Comparison of ENCODE assay signal across 8 cellular contexts in the genomic region with DNA sequence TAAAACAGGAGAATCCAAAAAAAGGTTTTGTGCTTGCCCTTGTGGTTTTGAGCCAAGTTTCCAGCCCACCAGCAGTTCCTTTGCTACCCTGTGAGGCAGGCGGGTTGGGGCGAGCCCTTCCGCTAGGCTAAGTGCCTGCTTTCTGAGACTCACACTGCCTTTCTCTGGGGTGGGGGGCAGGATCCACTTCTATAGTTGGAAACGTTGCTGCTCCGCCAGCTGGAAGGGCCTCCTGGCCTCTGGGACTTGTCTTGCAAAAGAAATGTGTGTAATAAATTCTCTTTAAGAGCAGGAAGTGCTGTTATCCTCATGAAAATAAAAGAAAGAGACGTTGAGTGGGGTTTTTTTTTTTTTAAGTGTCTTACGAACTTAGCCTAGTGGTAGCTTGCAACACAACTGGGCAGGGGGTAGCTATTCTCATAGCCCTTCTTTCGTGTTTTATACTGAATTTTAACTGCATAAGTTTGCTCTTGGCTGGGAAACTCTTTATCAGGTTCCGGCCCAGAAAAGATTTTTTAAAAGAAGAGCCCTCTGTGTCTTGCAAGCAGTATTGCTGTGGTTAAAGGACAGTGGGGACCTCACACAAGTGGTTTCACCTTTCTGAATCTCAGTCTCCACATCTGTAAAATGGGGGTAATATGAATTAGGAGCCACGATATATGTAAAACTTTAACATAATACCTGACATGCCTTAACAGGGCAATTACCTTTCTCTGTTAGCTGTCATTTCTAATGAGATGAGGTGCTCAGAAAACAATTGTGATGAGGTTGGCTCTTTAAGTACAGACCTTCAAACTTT. TPM values are rescaled to one million over a fixed set of nuclear protein-coding genes. Genes with fewer than 3 reads are reported as not detected.
DNase-seq lines count a peak whose midpoint lies in the region; ATAC-seq, FAIRE-seq and TF ChIP-seq lines count a peak whose summit lies in the region.

No MANE protein-coding gene starts in this region.

- no peak overlapping the region for H2AFZ ChIP-seq in mammary epithelial cell (ENCODE audit: low read depth, low read length)

- POLR2A ChIA-PET in MCF 10A (lab: Yijun Ruan, JAX), result interaction anchor here (1.0 to 2.0 kb wide), 4 partner anchors 10 to 174 kb away, joined by 3 to 7 read pairs (median 6); partner anchors contain the start of gene UBE2B
- POLR2A ChIA-PET in activated CD4-positive, alpha-beta memory T cell treated with anti-CD3 and anti-CD28 coated beads for 36 hours (lab: Charles Lee), result interaction anchor here (1.7 to 3.0 kb wide), 5 partner anchors 10 to 173 kb away, joined by 5 to 23 read pairs (median 12); partner anchors contain the start of genes JADE2 and UBE2B

- H3K36me3 ChIP-seq in mammary epithelial cell (ENCODE audit: insufficient read depth, low read length), result peaks cover 12% of the 10 kb centered on the region
- H3K36me3 ChIP-seq in kidney (ENCODE audit: control insufficient read depth in 1 of 2, insufficient read depth in 2 of 2, low read length in 2 of 2), result peaks cover 22 to 52% of the 10 kb centered on the region in 2 donors
- H3K36me3 ChIP-seq in upper lobe of right lung, result peaks cover 74% of the 10 kb centered on the region

- dilution Hi-C loops in mammary epithelial cell (cut with HindIII; ENCODE audit: low sequenced_read_pairs), result no loop called here

- H3K36me3 Mint-ChIP-seq in MCF 10A (ENCODE audit: insufficient read depth, unreplicated experiment), result peaks cover 96% of the 10 kb centered on the region
- peaks cover 25% of the 10 kb centered on the region for H3K36me3 Mint-ChIP-seq in activated CD4-positive, alpha-beta memory T cell treated with anti-CD3 and anti-CD28 coated beads for 36 hours

- FAIRE-seq in kidney (lab: Jason Lieb, UNC), result no peak

- ATAC-seq in upper lobe of right lung, result peak; percentile 36
- ATAC-seq in GM21360 (IDR thresholded peaks at IDR 0.05; ENCODE audit: unreplicated experiment), result no peak

- no peak for DNase-seq in MCF 10A (ENCODE audit: unreplicated experiment)
- no peak for DNase-seq in mammary epithelial cell
- DNase-seq in activated CD4-positive, alpha-beta memory T cell treated with anti-CD3 and anti-CD28 coated beads for 36 hours, result peak; percentile 49
- peak; percentile 90 for DNase-seq in kidney
- peak; percentile 69 for DNase-seq in upper lobe of right lung
- DNase-seq in NCI-H1417 treated with DMSO at 0.1 percent for 48 hours (lab: John Stamatoyannopoulos, UW), result no peak
- DNase-seq in NK-92 (lab: John Stamatoyannopoulos, UW; ENCODE audit: unreplicated experiment), result no peak

- no peaks in the 10 kb centered on the region for H3K9me3 ChIP-seq in mammary epithelial cell (replicated peaks; ENCODE audit: insufficient read depth, low read length)
- no peaks in the 10 kb centered on the region for H3K9me3 ChIP-seq in kidney (ENCODE audit: control insufficient read depth in 1 of 2, low read length in 2 of 2)
- no peaks in the 10 kb centered on the region for H3K9me3 ChIP-seq in upper lobe of right lung

- H3K27ac Mint-ChIP-seq in MCF 10A (ENCODE audit: low read depth, unreplicated experiment), result peak overlapping the region; percentile 61
- H3K27ac Mint-ChIP-seq in activated CD4-positive, alpha-beta memory T cell treated with anti-CD3 and anti-CD28 coated beads for 36 hours, result peak overlapping the region; percentile 98

- H3K4me1 ChIP-seq in mammary epithelial cell (ENCODE audit: insufficient read depth, low read length) (no peaks in the 10 kb centered on the region), kidney (ENCODE audit: control insufficient read depth in 1 of 2, insufficient read depth in 1 of 2, low read depth in 1 of 2, low read length in 2 of 2) (peaks cover 11 to 23% of the 10 kb centered on the region in 2 donors), upper lobe of right lung (peaks cover 57% of the 10 kb centered on the region)

- no peaks in the 10 kb centered on the region for H3K9me3 Mint-ChIP-seq in MCF 10A (ENCODE audit: unreplicated experiment)
- H3K9me3 Mint-ChIP-seq in activated CD4-positive, alpha-beta memory T cell treated with anti-CD3 and anti-CD28 coated beads for 36 hours, result no peaks in the 10 kb centered on the region

- no peaks in the 10 kb centered on the region for H3K27me3 Mint-ChIP-seq in MCF 10A (ENCODE audit: insufficient read depth, unreplicated experiment)
- H3K27me3 Mint-ChIP-seq in activated CD4-positive, alpha-beta memory T cell treated with anti-CD3 and anti-CD28 coated beads for 36 hours, result no peaks in the 10 kb centered on the region

- in situ Hi-C loops in mammary epithelial cell (cut with MboI; ENCODE audit: low sequenced_read_pairs in 2 of 2), result no loop called here

- no peak overlapping the region for H3K4me3 Mint-ChIP-seq in MCF 10A (ENCODE audit: unreplicated experiment)
- peak overlapping the region; percentile 83 for H3K4me3 Mint-ChIP-seq in activated CD4-positive, alpha-beta memory T cell treated with anti-CD3 and anti-CD28 coated beads for 36 hours

- no peak overlapping the region for H3K4me2 ChIP-seq in mammary epithelial cell (ENCODE audit: insufficient read depth, low read depth, low read length)

- H4K20me1 ChIP-seq in mammary epithelial cell (ENCODE audit: insufficient read depth, low read length), result no peaks in the 10 kb centered on the region

- TF ChIP-seq CTCF in MCF 10A (IDR thresholded peaks at IDR 0.05; ENCODE audit: unreplicated experiment) (no peak), mammary epithelial cell (conservative IDR thresholded peaks at IDR 0.05 in 1 of 2, IDR thresholded peaks at IDR 0.05 in 1 of 2; ENCODE audit: extremely low read depth in 1 of 2, insufficient read depth in 1 of 2, low read depth in 1 of 2, low read length in 2 of 2) (no peak), kidney (IDR thresholded peaks at IDR 0.05; ENCODE audit: borderline replicate concordance, extremely low read depth, insufficient read depth) (no peak), upper lobe of right lung (IDR thresholded peaks at IDR 0.05) (no peak)

- peaks cover 1% of the 10 kb centered on the region for H3K79me2 ChIP-seq in mammary epithelial cell (ENCODE audit: insufficient read depth, low read length)

- 87% methylated on average over 10 of the region's 10 CpGs for WGBS in mammary epithelial cell (ENCODE audit: low coverage, missing lambda C conversion rate)

- CTCF ChIA-PET in MCF 10A (lab: Yijun Ruan, JAX) (interaction anchor here (0.6 to 1.4 kb wide), 8 partner anchors 10 to 500 kb away, joined by 3 to 4 read pairs (median 3); no protein-coding TSS in a partner anchor), mammary epithelial cell (lab: Charles Lee; ENCODE audit: low non-redundant PET) (no interaction called here)
- CTCF ChIA-PET in activated CD4-positive, alpha-beta memory T cell treated with anti-CD3 and anti-CD28 coated beads for 36 hours (lab: Charles Lee), result interaction anchor here (2.6 to 5.9 kb wide), 4 partner anchors 10 to 134 kb away, joined by 8 to 43 read pairs (median 18); partner anchors contain the start of gene CDKN2AIPNL

- BruUV-seq in MCF 10A (replicated peaks; lab: Mats Ljungman, UMichigan) (no TSS peak), mammary epithelial cell (replicated peaks; lab: Mats Ljungman, UMichigan) (no TSS peak)

- H3K27me3 ChIP-seq in mammary epithelial cell (ENCODE audit: insufficient read depth, low read length) (no peaks in the 10 kb centered on the region), upper lobe of right lung (no peaks in the 10 kb centered on the region)

- H3K4me1 Mint-ChIP-seq in MCF 10A (ENCODE audit: insufficient read depth, unreplicated experiment), result peaks cover 8% of the 10 kb centered on the region
- peaks cover 76% of the 10 kb centered on the region for H3K4me1 Mint-ChIP-seq in activated CD4-positive, alpha-beta memory T cell treated with anti-CD3 and anti-CD28 coated beads for 36 hours (ENCODE audit: low read depth)

- intact Hi-C loops in MCF 10A (cut with micrococcal nuclease) (no loop called here), mammary epithelial cell (cut with micrococcal nuclease) (no loop called here), kidney (cut with DNase I) (no loop called here), upper lobe of right lung (cut with DNase I) (no loop called here)
- intact Hi-C loops in activated CD4-positive, alpha-beta memory T cell treated with anti-CD3 and anti-CD28 coated beads for 36 hours (cut with micrococcal nuclease), result loop anchor here (1.0 kb wide), 1 partner anchor 9 kb away; no protein-coding TSS in a partner anchor

- H3K4me3 ChIP-seq in mammary epithelial cell (replicated peaks in 1 of 3; ENCODE audit: insufficient read depth in 1 of 3, low read depth in 2 of 3, low read length in 3 of 3) (no peak overlapping the region), kidney (ENCODE audit: low read length in 2 of 2) (no peak overlapping the region), upper lobe of right lung (no peak overlapping the region)

- no peak overlapping the region for H3K27ac ChIP-seq in mammary epithelial cell (ENCODE audit: insufficient read depth, low read depth, low read length)
- peak overlapping the region in 1 of 2 donors; percentile 48 for H3K27ac ChIP-seq in kidney (ENCODE audit: low read depth in 2 of 2, low read length in 2 of 2)
- peak overlapping the region; percentile 36 for H3K27ac ChIP-seq in upper lobe of right lung

- H3K9ac ChIP-seq in mammary epithelial cell (ENCODE audit: insufficient read depth, low read length) (no peak overlapping the region), kidney (ENCODE audit: low read length in 2 of 2) (no peak overlapping the region)

RNA-seq across cellular contexts. Expression of gene JADE2, which starts 19.8 kb away (rescaled TPM):
- total RNA-seq in MCF 10A (2022) (104 and 138 TPM in 2 replicates), mammary epithelial cell (10 to 100 TPM; 41.2 to 49.6 TPM), kidney (99.6 TPM), upper lobe of right lung (86.7 TPM)
- polyA plus RNA-seq in mammary epithelial cell (23.5 TPM), kidney (ENCODE audit: insufficient read depth, low read depth, low replicate concordance) (9.2 TPM)
- 50.6 TPM for polyA minus RNA-seq in mammary epithelial cell
- total RNA-seq in activated CD4-positive, alpha-beta memory T cell treated with anti-CD3 and anti-CD28 coated beads for 36 hours, result 10 to 100 TPM; 79.4 to 81.6 TPM

Comparison
In these comparisons a context has a peak if more than half of its experiments do, and no peak if none do; other contexts are left out.
1. DNase-seq: peak in activated CD4-positive, alpha-beta memory T cell treated with anti-CD3 and anti-CD28 coated beads for 36 hours (single experiment), kidney (single experiment) and upper lobe of right lung (single experiment); none in MCF 10A (single experiment), mammary epithelial cell (single experiment), NCI-H1417 treated with DMSO at 0.1 percent for 48 hours (single experiment) and NK-92 (single experiment).